Comparison of ENCODE assay signal across 8 cellular contexts in genomic region chr1:18147672-18148071, GRCh38.
"Had no signal": no experiment of that assay in that cellular context is flagged by ENCODE, and none has a peak within 500 bp of the region (broad histone marks: within the 10 kb centered on the region; RNA-seq: fewer than 3 reads in every experiment).

No MANE protein-coding gene starts in this region.

- H3K9me3 ChIP-seq: HAP-1 had no signal

- H3K4me3 ChIP-seq: GM23248, GM23338, HAP-1 had no signal

- H3K27ac ChIP-seq: GM23248 had no signal

- H3K4me1 ChIP-seq: HAP-1 had no signal

- DNase-seq: GM23248, GOT3, H7, H9, HCEC 1CT, HFFc6 had no signal

- H3K36me3 ChIP-seq: HAP-1 had no signal
